Comparison of ENCODE assay signal across 8 cellular contexts in genomic region chr19:18279516-18280246, GRCh38. TPM values are rescaled to one million over a fixed set of nuclear protein-coding genes. Genes with fewer than 3 reads are reported as not detected.
A peak's percentile ranks its signal among the peaks of the same experiment; 100 is the strongest.
DNase-seq lines count a peak whose midpoint lies in the region; ATAC-seq and TF ChIP-seq lines count a peak whose summit lies in the region.

No MANE protein-coding gene starts in this region.

- H3K4me1 ChIP-seq in right lobe of liver: peaks cover 0 to 51% (median 26%) of the 10 kb centered on the region in 4 donors

- peak overlapping the region; percentile 92 to 100 (median 100) for H3K27ac ChIP-seq in dorsolateral prefrontal cortex
- H3K27ac ChIP-seq in right lobe of liver: peak overlapping the region; percentile 100

- DNase-seq in GDM1 (lab: John Stamatoyannopoulos, UW) (peak; percentile 90), NCI-H748 treated with DMSO at 0.1 percent for 48 hours (lab: John Stamatoyannopoulos, UW) (peak; percentile 81), dorsolateral prefrontal cortex (peak; percentile 80 to 94 (median 92)), right lobe of liver (peak; percentile 92 to 95 (median 94))
- peak; percentile 89 to 90 for DNase-seq in activated CD4-positive, alpha-beta T cell treated with anti-CD3 and anti-CD28 coated beads, Interleukin-2, amount 50 U/mL, for 4 hours
- peak; percentile 83 to 84 for DNase-seq in stimulated activated CD4-positive, alpha-beta T cell treated with anti-CD3 and anti-CD28 coated beads, Interleukin-2, amount 100 ng/mL, for 48 hours

- H3K4me3 ChIP-seq in dorsolateral prefrontal cortex: peak overlapping the region; percentile 67 to 100 (median 98)
- H3K4me3 ChIP-seq in right lobe of liver: peak overlapping the region; percentile 82 to 93 (median 93)

- TF ChIP-seq POLR2A in right lobe of liver (IDR thresholded peaks at IDR 0.05): peak; percentile 86

- H3K27me3 ChIP-seq in dorsolateral prefrontal cortex (no peaks in the 10 kb centered on the region), right lobe of liver (no peaks in the 10 kb centered on the region)

- H3K36me3 ChIP-seq in right lobe of liver: peaks cover 0 to 8% (median 0%) of the 10 kb centered on the region in 4 donors

- intact Hi-C loops in dorsolateral prefrontal cortex (cut with DNase I) (loop anchor here (1.0 to 10.0 kb wide), 6 partner anchors 25 to 139 kb away; partner anchors contain the start of genes LSM4 (in 2 of the 2), GDF15 (in 1 of the 2), LRRC25 (in 1 of the 2) and SSBP4 (in 1 of the 2)), right lobe of liver (cut with DNase I) (loop anchor here (5.0 to 10.0 kb wide), 2 partner anchors 43 to 135 kb away; partner anchors contain the start of genes LSM4 (in 1 of the 2) and SSBP4 (in 1 of the 2))

- TF ChIP-seq CTCF in dorsolateral prefrontal cortex (IDR thresholded peaks at IDR 0.05 in 54 of 56, conservative IDR thresholded peaks at IDR 0.05 in 2 of 56; ENCODE audit: low read depth in 1 of 56, partially characterized antibody in 56 of 56) (peak; percentile 45 to 98 (median 91)), right lobe of liver (IDR thresholded peaks at IDR 0.05) (peak; percentile 82 to 90 (median 85))

- ATAC-seq in HG03520 (IDR thresholded peaks at IDR 0.05; ENCODE audit: unreplicated experiment) (peak; percentile 20), right lobe of liver (peak; percentile 66 to 79 (median 68)), HG02571 (IDR thresholded peaks at IDR 0.05; ENCODE audit: unreplicated experiment) (no peak)

- WGBS in right lobe of liver (ENCODE audit: insufficient coverage, low coverage, low lambda C conversion rate, missing lambda C conversion rate): under 1% methylated on average over 48 of the region's 55 CpGs

- no peaks in the 10 kb centered on the region for H3K9me3 ChIP-seq in right lobe of liver

RNA-seq across cellular contexts. Expression of gene JUND, which starts 1.7 kb away (rescaled TPM):
- 100 to 1,000 TPM; 163 to 440 (median 240) TPM for total RNA-seq in dorsolateral prefrontal cortex
- 100 to 1,000 TPM in 4 of 6 experiments, 10 to 100 TPM in 2; 29.3 to 188 (median 134) TPM for total RNA-seq in right lobe of liver

RNA-seq across cellular contexts. Expression of gene IQCN, which starts 5.4 kb away (rescaled TPM):
- 10 to 100 TPM in 1 of 120 experiments, 1 to 10 TPM in 119; 1.8 to 14.5 (median 4.1) TPM for total RNA-seq in dorsolateral prefrontal cortex
- total RNA-seq in right lobe of liver: 1 to 10 TPM in 5 of 6 experiments, under 1 TPM in 1; 0.82 to 5.3 (median 2.5) TPM

RNA-seq across cellular contexts. Expression of gene LSM4, which starts 43.2 kb away (rescaled TPM):
- total RNA-seq in dorsolateral prefrontal cortex: 100 to 1,000 TPM in 6 of 120 experiments, 10 to 100 TPM in 114; 46.4 to 115 (median 74.8) TPM
- 100 to 1,000 TPM in 2 of 6 experiments, 10 to 100 TPM in 4; 37.6 to 139 (median 47.3) TPM for total RNA-seq in right lobe of liver

RNA-seq across cellular contexts. Expression of gene PDE4C, which starts 53.4 kb away (rescaled TPM):
- total RNA-seq in dorsolateral prefrontal cortex (10 to 100 TPM in 12 of 120 experiments, 1 to 10 TPM in 107, under 1 TPM in 1; 0.81 to 14.6 (median 4.8) TPM), right lobe of liver (1 to 10 TPM in 1 of 6 experiments, under 1 TPM in 5; 0.25 to 1.1 (median 0.57) TPM)
